Comparison of ENCODE assay signal across 8 cellular contexts in genomic region chr4:40750461-40751258, GRCh38. TPM values are rescaled to one million over a fixed set of nuclear protein-coding genes. Genes with fewer than 3 reads are reported as not detected.
DNase-seq lines count a peak whose midpoint lies in the region; ATAC-seq and TF ChIP-seq lines count a peak whose summit lies in the region.

No MANE protein-coding gene starts in this region.

- H3K27me3 Mint-ChIP-seq in activated CD4-positive, alpha-beta memory T cell treated with anti-CD3 and anti-CD28 coated beads, Interleukin-2, amount 10 ng/mL, durations not matched to agents 7 days and 5 days = peaks cover 44% of the 10 kb centered on the region
- H3K27me3 Mint-ChIP-seq in activated CD4-positive, alpha-beta memory T cell treated with anti-CD3 and anti-CD28 coated beads for 36 hours = peaks cover 33% of the 10 kb centered on the region
- H3K27me3 Mint-ChIP-seq in activated naive CD8-positive, alpha-beta T cell treated with anti-CD3 and anti-CD28 coated beads for 36 hours = peaks cover 50% of the 10 kb centered on the region

- H3K27me3 ChIP-seq in stomach = peaks cover 0 to 24% (median 14%) of the 10 kb centered on the region in 3 donors

- peak overlapping the region; percentile 39 for H3K4me3 Mint-ChIP-seq in activated CD4-positive, alpha-beta memory T cell treated with anti-CD3 and anti-CD28 coated beads, Interleukin-2, amount 10 ng/mL, durations not matched to agents 7 days and 5 days
- no peak overlapping the region for H3K4me3 Mint-ChIP-seq in activated CD4-positive, alpha-beta memory T cell treated with anti-CD3 and anti-CD28 coated beads for 36 hours
- H3K4me3 Mint-ChIP-seq in activated naive CD8-positive, alpha-beta T cell treated with anti-CD3 and anti-CD28 coated beads for 36 hours = peak overlapping the region; percentile 63

- peak overlapping the region; percentile 41 to 83 (median 73) for H3K27ac ChIP-seq in stomach

- DNase-seq in activated CD4-positive, alpha-beta memory T cell treated with anti-CD3 and anti-CD28 coated beads, Interleukin-2, amount 10 ng/mL, durations not matched to agents 7 days and 5 days = no peak
- DNase-seq in activated CD4-positive, alpha-beta memory T cell treated with anti-CD3 and anti-CD28 coated beads for 36 hours = no peak
- no peak for DNase-seq in activated naive CD8-positive, alpha-beta T cell treated with anti-CD3 and anti-CD28 coated beads for 36 hours
- DNase-seq in islet precursor cell (peak; percentile 63), stomach (no peak), retina (no peak), NCI-H2081 treated with DMSO at 0.1 percent for 48 hours (lab: John Stamatoyannopoulos, UW) (no peak)

- TF ChIP-seq EP300 in stomach (IDR thresholded peaks at IDR 0.05) = no peak

- TF ChIP-seq CTCF in stomach (IDR thresholded peaks at IDR 0.05) = no peak

- H3K36me3 ChIP-seq in stomach = no peaks in the 10 kb centered on the region

- ATAC-seq in GM18868 (IDR thresholded peaks at IDR 0.05; ENCODE audit: unreplicated experiment) = no peak

- POLR2A ChIA-PET in activated CD4-positive, alpha-beta memory T cell treated with anti-CD3 and anti-CD28 coated beads, Interleukin-2, amount 10 ng/mL, durations not matched to agents 7 days and 5 days (lab: Charles Lee) = no interaction called here
- POLR2A ChIA-PET in activated CD4-positive, alpha-beta memory T cell treated with anti-CD3 and anti-CD28 coated beads for 36 hours (lab: Charles Lee) = no interaction called here

- CTCF ChIA-PET in activated CD4-positive, alpha-beta memory T cell treated with anti-CD3 and anti-CD28 coated beads, Interleukin-2, amount 10 ng/mL, durations not matched to agents 7 days and 5 days (lab: Charles Lee) = interaction anchor here (0.7 kb wide), 1 partner anchor 598 kb away, joined by 3 read pairs; no protein-coding TSS in a partner anchor
- CTCF ChIA-PET in activated CD4-positive, alpha-beta memory T cell treated with anti-CD3 and anti-CD28 coated beads for 36 hours (lab: Charles Lee) = interaction anchor here (0.7 to 1.1 kb wide), 2 partner anchors 25 to 93 kb away, joined by 3 to 4 read pairs; no protein-coding TSS in a partner anchor

- peak overlapping the region; percentile 59 to 71 (median 68) for H3K4me3 ChIP-seq in stomach

- 8 to 24% (median 10%) methylated on average over 22 to 30 of the region's 30 CpGs for WGBS in stomach, 5 donors

- H3K27ac Mint-ChIP-seq in activated CD4-positive, alpha-beta memory T cell treated with anti-CD3 and anti-CD28 coated beads, Interleukin-2, amount 10 ng/mL, durations not matched to agents 7 days and 5 days = no peak overlapping the region
- no peak overlapping the region for H3K27ac Mint-ChIP-seq in activated CD4-positive, alpha-beta memory T cell treated with anti-CD3 and anti-CD28 coated beads for 36 hours
- H3K27ac Mint-ChIP-seq in activated naive CD8-positive, alpha-beta T cell treated with anti-CD3 and anti-CD28 coated beads for 36 hours = no peak overlapping the region

- no peaks in the 10 kb centered on the region for H3K36me3 Mint-ChIP-seq in activated CD4-positive, alpha-beta memory T cell treated with anti-CD3 and anti-CD28 coated beads, Interleukin-2, amount 10 ng/mL, durations not matched to agents 7 days and 5 days (ENCODE audit: low read depth)
- no peaks in the 10 kb centered on the region for H3K36me3 Mint-ChIP-seq in activated CD4-positive, alpha-beta memory T cell treated with anti-CD3 and anti-CD28 coated beads for 36 hours
- H3K36me3 Mint-ChIP-seq in activated naive CD8-positive, alpha-beta T cell treated with anti-CD3 and anti-CD28 coated beads for 36 hours = no peaks in the 10 kb centered on the region

- intact Hi-C loops in activated CD4-positive, alpha-beta memory T cell treated with anti-CD3 and anti-CD28 coated beads for 36 hours (cut with micrococcal nuclease) = loop anchor here (5.0 kb wide), 1 partner anchor 147 kb away; no protein-coding TSS in a partner anchor
- intact Hi-C loops in stomach (cut with DNase I; ENCODE audit: low total_unique reads) = no loop called here

- TF ChIP-seq POLR2A in stomach (IDR thresholded peaks at IDR 0.05) = no peak

- H3K4me1 ChIP-seq in stomach = peaks cover 4 to 18% (median 14%) of the 10 kb centered on the region in 4 donors

- no peaks in the 10 kb centered on the region for H3K9me3 Mint-ChIP-seq in activated CD4-positive, alpha-beta memory T cell treated with anti-CD3 and anti-CD28 coated beads, Interleukin-2, amount 10 ng/mL, durations not matched to agents 7 days and 5 days
- H3K9me3 Mint-ChIP-seq in activated CD4-positive, alpha-beta memory T cell treated with anti-CD3 and anti-CD28 coated beads for 36 hours = peaks cover 2% of the 10 kb centered on the region
- peaks cover 5% of the 10 kb centered on the region for H3K9me3 Mint-ChIP-seq in activated naive CD8-positive, alpha-beta T cell treated with anti-CD3 and anti-CD28 coated beads for 36 hours

- peaks cover 11% of the 10 kb centered on the region for H3K4me1 Mint-ChIP-seq in activated CD4-positive, alpha-beta memory T cell treated with anti-CD3 and anti-CD28 coated beads, Interleukin-2, amount 10 ng/mL, durations not matched to agents 7 days and 5 days
- peaks cover 3% of the 10 kb centered on the region for H3K4me1 Mint-ChIP-seq in activated CD4-positive, alpha-beta memory T cell treated with anti-CD3 and anti-CD28 coated beads for 36 hours (ENCODE audit: low read depth)
- H3K4me1 Mint-ChIP-seq in activated naive CD8-positive, alpha-beta T cell treated with anti-CD3 and anti-CD28 coated beads for 36 hours = peaks cover 4% of the 10 kb centered on the region

- H3K9me3 ChIP-seq in stomach = no peaks in the 10 kb centered on the region

RNA-seq across cellular contexts. Expression of gene NSUN7, which starts 0.9 kb away (rescaled TPM):
- total RNA-seq in activated CD4-positive, alpha-beta memory T cell treated with anti-CD3 and anti-CD28 coated beads, Interleukin-2, amount 10 ng/mL, durations not matched to agents 7 days and 5 days = 1 to 10 TPM in 1 of 2 experiments, under 1 TPM in 1; 0.48 to 1.0 TPM
- total RNA-seq in activated CD4-positive, alpha-beta memory T cell treated with anti-CD3 and anti-CD28 coated beads for 36 hours = under 1 TPM; 0.07 to 0.10 TPM
- total RNA-seq in activated naive CD8-positive, alpha-beta T cell treated with anti-CD3 and anti-CD28 coated beads for 36 hours = under 1 TPM; 0.19 to 0.28 TPM
- 10 to 100 TPM in 4 of 5 donors, 1 to 10 TPM in 1; 2.3 to 17.3 (median 11.6) TPM for total RNA-seq in stomach
- 1 to 10 TPM; 2.0 to 5.3 (median 3.4) TPM for polyA plus RNA-seq in stomach
